In the genomic region with DNA sequence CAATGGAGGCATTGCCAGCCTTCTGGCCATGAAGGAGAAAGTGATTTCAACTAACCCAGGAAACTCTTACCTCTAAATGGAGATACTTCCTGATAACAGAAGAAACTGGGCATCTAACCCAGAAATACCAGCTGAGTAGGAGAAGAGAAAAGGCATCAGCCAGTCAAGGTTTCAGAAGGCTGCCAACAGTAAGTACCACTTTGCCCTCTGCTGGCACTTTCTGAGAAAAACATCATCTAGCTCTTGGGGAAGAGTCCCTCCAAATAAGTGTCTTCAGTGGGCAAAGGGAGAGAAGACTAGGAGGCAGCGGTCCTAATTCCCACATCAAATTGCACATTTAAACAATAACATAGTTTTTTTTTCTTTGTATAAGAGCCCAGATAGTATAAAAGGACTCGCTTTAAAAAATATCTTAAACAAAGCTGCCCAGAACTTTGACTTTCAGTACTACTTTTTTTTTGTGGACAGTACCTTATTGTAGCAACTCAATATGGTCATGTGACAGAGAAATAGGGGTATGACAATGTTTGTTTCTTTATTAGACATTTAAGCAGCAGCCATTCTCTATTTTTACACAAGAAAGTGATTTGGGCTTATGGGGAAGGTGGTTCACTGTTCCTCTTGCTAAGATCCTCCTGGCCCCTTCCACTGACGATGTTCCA, we compare ENCODE assay signal across 8 cellular contexts.
DNase-seq lines count a peak whose midpoint lies in the region; ATAC-seq and TF ChIP-seq lines count a peak whose summit lies in the region.

No MANE protein-coding gene starts in this region.

- no peaks in the 10 kb centered on the region for H3K9me3 ChIP-seq in HEK293 (ENCODE audit: control insufficient read depth, insufficient read depth, low read depth, low read length)

- no peak overlapping the region for H3K27ac Mint-ChIP-seq in progenitor cell of endocrine pancreas
- H3K27ac Mint-ChIP-seq in stimulated activated memory B cell treated with anti-CD40 and anti-IgM and Interleukin-4, amounts not matched to agents 10 μg/mL and 1 μg/mL and 100 μg/mL, for 72 hours = no peak overlapping the region

- POLR2A ChIA-PET in HEK293 (lab: Yijun Ruan, JAX) = no interaction called here

- no peak overlapping the region for H3K4me3 ChIP-seq in HEK293 (ENCODE audit: low read depth, low read length)
- no peak overlapping the region for H3K4me3 ChIP-seq in fibroblast of villous mesenchyme (ENCODE audit: low read depth, low read length)

- H3K4me1 Mint-ChIP-seq in progenitor cell of endocrine pancreas (ENCODE audit: low read depth) = peaks cover 19% of the 10 kb centered on the region
- no peaks in the 10 kb centered on the region for H3K4me1 Mint-ChIP-seq in stimulated activated memory B cell treated with anti-CD40 and anti-IgM and Interleukin-4, amounts not matched to agents 10 μg/mL and 1 μg/mL and 100 μg/mL, for 72 hours

- TF ChIP-seq CTCF in HEK293 (tag by site-specific recombination; IDR thresholded peaks at IDR 0.05) = 0 out of 2 replicates have a peak, but pooled peaks have one; percentile 56
- peak; percentile 73 for TF ChIP-seq CTCF in fibroblast of villous mesenchyme (IDR thresholded peaks at IDR 0.05; ENCODE audit: insufficient read depth, low read depth, low read length)
- peak; percentile 64 for TF ChIP-seq CTCF in progenitor cell of endocrine pancreas (IDR thresholded peaks at IDR 0.05; ENCODE audit: unreplicated experiment)

- CTCF ChIA-PET in HEK293 (lab: Yijun Ruan, JAX) = interaction anchor here (0.6 to 2.7 kb wide), 15 partner anchors 9 to 756 kb away, joined by 3 to 21 read pairs (median 5); no protein-coding TSS in a partner anchor

- H3K27ac ChIP-seq in HEK293 (ENCODE audit: extremely low read depth, low read depth, low read length) = no peak overlapping the region

- no peaks in the 10 kb centered on the region for H3K27me3 Mint-ChIP-seq in progenitor cell of endocrine pancreas
- peaks cover 14% of the 10 kb centered on the region for H3K27me3 Mint-ChIP-seq in stimulated activated memory B cell treated with anti-CD40 and anti-IgM and Interleukin-4, amounts not matched to agents 10 μg/mL and 1 μg/mL and 100 μg/mL, for 72 hours

- no peaks in the 10 kb centered on the region for H3K4me1 ChIP-seq in HEK293 (ENCODE audit: control insufficient read depth, insufficient read depth, low read length)

- H3K36me3 ChIP-seq in HEK293 (ENCODE audit: control insufficient read depth in 2 of 2, insufficient read depth in 1 of 2, low read length in 2 of 2) = no peaks in the 10 kb centered on the region; a peak in 1 of 3 replicates

- H3K4me3 Mint-ChIP-seq in progenitor cell of endocrine pancreas (ENCODE audit: low read depth) = no peak overlapping the region
- H3K4me3 Mint-ChIP-seq in stimulated activated memory B cell treated with anti-CD40 and anti-IgM and Interleukin-4, amounts not matched to agents 10 μg/mL and 1 μg/mL and 100 μg/mL, for 72 hours = no peak overlapping the region

- in situ Hi-C loops in SK-MEL-5 (cut with HindIII; ENCODE audit: low pct_unique_long_range_greater_than_20kb, low sequenced_read_pairs) = no loop called here

- peak; percentile 11 for DNase-seq in stimulated activated CD4-positive, alpha-beta T cell treated with anti-CD3 and anti-CD28 coated beads, Interleukin-15, amount 100 ng/mL, for 24 hours
- DNase-seq in stimulated activated CD4-positive, alpha-beta T cell treated with anti-CD3 and anti-CD28 coated beads, Interleukin-12 subunit alpha, Interleukin-12 subunit beta, amount 100 ng/mL, for 4 hours = no peak
- DNase-seq in LoVo (ENCODE audit: low spot score) (peak; percentile 88), SK-MEL-5 (ENCODE audit: low read depth, low spot score) (peak; percentile 92), fibroblast of villous mesenchyme (ENCODE audit: low read depth) (peak; percentile 73), progenitor cell of endocrine pancreas (ENCODE audit: low spot score, unreplicated experiment) (peak; percentile 16)

- peaks cover 3% of the 10 kb centered on the region for H3K36me3 Mint-ChIP-seq in progenitor cell of endocrine pancreas (ENCODE audit: insufficient read depth)
- no peaks in the 10 kb centered on the region for H3K36me3 Mint-ChIP-seq in stimulated activated memory B cell treated with anti-CD40 and anti-IgM and Interleukin-4, amounts not matched to agents 10 μg/mL and 1 μg/mL and 100 μg/mL, for 72 hours

- no peak for ATAC-seq in stimulated activated memory B cell treated with anti-CD40 and anti-IgM and Interleukin-4, amounts not matched to agents 10 μg/mL and 1 μg/mL and 100 μg/mL, for 72 hours

- H3K9me3 Mint-ChIP-seq in progenitor cell of endocrine pancreas (ENCODE audit: low read depth) = no peaks in the 10 kb centered on the region
- no peaks in the 10 kb centered on the region for H3K9me3 Mint-ChIP-seq in stimulated activated memory B cell treated with anti-CD40 and anti-IgM and Interleukin-4, amounts not matched to agents 10 μg/mL and 1 μg/mL and 100 μg/mL, for 72 hours

TF ChIP-seq in HEK293, 187 proteins besides CTCF, POLR2A, EP300 and RAD21:
- no peak for TF ChIP-seq ZNF776 (tag by site-specific recombination; IDR thresholded peaks at IDR 0.05; ENCODE audit: borderline replicate concordance)
- TF ChIP-seq, protein P1, sequence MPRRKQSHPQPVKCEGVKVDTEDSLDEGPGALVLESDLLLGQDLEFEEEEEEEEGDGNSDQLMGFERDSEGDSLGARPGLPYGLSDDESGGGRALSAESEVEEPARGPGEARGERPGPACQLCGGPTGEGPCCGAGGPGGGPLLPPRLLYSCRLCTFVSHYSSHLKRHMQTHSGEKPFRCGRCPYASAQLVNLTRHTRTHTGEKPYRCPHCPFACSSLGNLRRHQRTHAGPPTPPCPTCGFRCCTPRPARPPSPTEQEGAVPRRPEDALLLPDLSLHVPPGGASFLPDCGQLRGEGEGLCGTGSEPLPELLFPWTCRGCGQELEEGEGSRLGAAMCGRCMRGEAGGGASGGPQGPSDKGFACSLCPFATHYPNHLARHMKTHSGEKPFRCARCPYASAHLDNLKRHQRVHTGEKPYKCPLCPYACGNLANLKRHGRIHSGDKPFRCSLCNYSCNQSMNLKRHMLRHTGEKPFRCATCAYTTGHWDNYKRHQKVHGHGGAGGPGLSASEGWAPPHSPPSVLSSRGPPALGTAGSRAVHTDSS (tag by site-specific recombination; IDR thresholded peaks at IDR 0.05) = no peak
- TF ChIP-seq ZNF654 (tag by site-specific recombination; IDR thresholded peaks at IDR 0.05; ENCODE audit: low read depth) = peak; percentile 72
- TF ChIP-seq ZNF510 (tag by site-specific recombination; IDR thresholded peaks at IDR 0.05; ENCODE audit: insufficient replicate concordance) = no peak
- TF ChIP-seq ZNF660 (tag by site-specific recombination; IDR thresholded peaks at IDR 0.05) = 0 out of 2 replicates have a peak, but pooled peaks have one; percentile 44
- no peak for TF ChIP-seq IKZF3 (tag by site-specific recombination; IDR thresholded peaks at IDR 0.05)
TF ChIP-seq in HEK293: peak in this region for 2.
